11 cellular contexts compared by ENCODE assay signal in genomic region chr15:67832965-67833503, GRCh38. TPM values are rescaled to one million over a fixed set of nuclear protein-coding genes. Genes with fewer than 3 reads are reported as not detected.
DNase-seq lines count a peak whose midpoint lies in the region; ATAC-seq, FAIRE-seq and TF ChIP-seq lines count a peak whose summit lies in the region.
"Had no signal": no experiment of that assay in that cellular context is flagged by ENCODE, and none has a peak within 500 bp of the region (broad histone marks: within the 10 kb centered on the region; RNA-seq: fewer than 3 reads in every experiment).

No MANE protein-coding gene starts in this region.

- ATAC-seq in right cardiac atrium (no peak), lower lobe of right lung (no peak)

- intact Hi-C loops in right cardiac atrium (cut with DNase I), result loop anchor here in 3 of 4 donors (5.0 to 10.0 kb wide), 4 partner anchors 288 to 898 kb away; partner anchors contain the start of gene MAP2K5 (in 1 of the 3)
- intact Hi-C loops in activated T-helper 2 cell treated with anti-CD3 and anti-CD28 coated beads, Interferon-gamma antibody, Interleukin-2, Interleukin-4, amounts not matched to agents 10 μg/mL and 5 μg/mL and 100 μg/mL, durations not matched to agents 14 hours and 24 hours and 36 hours (cut with micrococcal nuclease), result loop anchor here (10.0 kb wide), 1 partner anchor 528 kb away; no protein-coding TSS in a partner anchor
- intact Hi-C loops in lower lobe of right lung (cut with DNase I), result no loop called here

- peaks cover 18% of the 10 kb centered on the region for H3K4me1 Mint-ChIP-seq in activated T-helper 2 cell treated with anti-CD3 and anti-CD28 coated beads, Interferon-gamma antibody, Interleukin-2, Interleukin-4, amounts not matched to agents 10 μg/mL and 5 μg/mL and 100 μg/mL, durations not matched to agents 14 hours and 24 hours and 36 hours (ENCODE audit: low read depth)

- WGBS in right cardiac atrium, result 3% methylated on average over 23 of the region's 23 CpGs
- 2% methylated on average over 23 of the region's 23 CpGs for WGBS in thymus

- H3K36me3 ChIP-seq in right atrium auricular region (no peaks in the 10 kb centered on the region), lower lobe of right lung (no peaks in the 10 kb centered on the region), thymus (ENCODE audit: control insufficient read depth, insufficient read depth) (no peaks in the 10 kb centered on the region)

- H3K4me1 ChIP-seq in right cardiac atrium (ENCODE audit: control insufficient read depth, insufficient read depth, low read length), result peaks cover 7% of the 10 kb centered on the region
- H3K4me1 ChIP-seq in right atrium auricular region, result peaks cover 0 to 62% of the 10 kb centered on the region in 2 donors
- peaks cover 58% of the 10 kb centered on the region for H3K4me1 ChIP-seq in lower lobe of right lung
- peaks cover 28% of the 10 kb centered on the region for H3K4me1 ChIP-seq in thymus (ENCODE audit: control insufficient read depth, insufficient read depth, low read length)

- H3K9me3 Mint-ChIP-seq in activated T-helper 2 cell treated with anti-CD3 and anti-CD28 coated beads, Interferon-gamma antibody, Interleukin-2, Interleukin-4, amounts not matched to agents 10 μg/mL and 5 μg/mL and 100 μg/mL, durations not matched to agents 14 hours and 24 hours and 36 hours, result no peaks in the 10 kb centered on the region

- H3K27ac ChIP-seq in right cardiac atrium (ENCODE audit: low read length) (no peak overlapping the region), right atrium auricular region (no peak overlapping the region), lower lobe of right lung (no peak overlapping the region), thymus (ENCODE audit: low read depth) (no peak overlapping the region)

- no peaks in the 10 kb centered on the region for H3K36me3 Mint-ChIP-seq in activated T-helper 2 cell treated with anti-CD3 and anti-CD28 coated beads, Interferon-gamma antibody, Interleukin-2, Interleukin-4, amounts not matched to agents 10 μg/mL and 5 μg/mL and 100 μg/mL, durations not matched to agents 14 hours and 24 hours and 36 hours (ENCODE audit: low read depth)

- peak overlapping the region; percentile 20 for H3K4me3 Mint-ChIP-seq in activated T-helper 2 cell treated with anti-CD3 and anti-CD28 coated beads, Interferon-gamma antibody, Interleukin-2, Interleukin-4, amounts not matched to agents 10 μg/mL and 5 μg/mL and 100 μg/mL, durations not matched to agents 14 hours and 24 hours and 36 hours (ENCODE audit: low read depth)

- peaks cover 82% of the 10 kb centered on the region for H3K27me3 Mint-ChIP-seq in activated T-helper 2 cell treated with anti-CD3 and anti-CD28 coated beads, Interferon-gamma antibody, Interleukin-2, Interleukin-4, amounts not matched to agents 10 μg/mL and 5 μg/mL and 100 μg/mL, durations not matched to agents 14 hours and 24 hours and 36 hours (ENCODE audit: low read depth)

- H3K27me3 ChIP-seq in right cardiac atrium (ENCODE audit: control insufficient read depth, insufficient read depth) (no peaks in the 10 kb centered on the region), right atrium auricular region (peaks cover 67 to 71% of the 10 kb centered on the region in 2 donors), lower lobe of right lung (ENCODE audit: low read depth) (peaks cover 83% of the 10 kb centered on the region), thymus (ENCODE audit: control insufficient read depth, insufficient read depth) (peaks cover 82% of the 10 kb centered on the region)

- DNase-seq in right cardiac atrium (no peak), right atrium auricular region (ENCODE audit: low spot score) (no peak), lower lobe of right lung (no peak), GM12891 (ENCODE audit: insufficient read length, low spot score) (no peak), NCI-H524 treated with DMSO at 0.1 percent for 48 hours (lab: John Stamatoyannopoulos, UW) (no peak), NOMO-1 treated with dmso at 0.1 percent for 144 hours (lab: John Stamatoyannopoulos, UW; ENCODE audit: unreplicated experiment) (no peak)
- no peak for DNase-seq in activated T-helper 2 cell treated with anti-CD3 and anti-CD28 coated beads, Interferon-gamma antibody, Interleukin-2, Interleukin-4, amounts not matched to agents 10 μg/mL and 5 μg/mL and 100 μg/mL, durations not matched to agents 14 hours and 24 hours and 36 hours (ENCODE audit: low spot score)
- DNase-seq: activated CD4-positive, CD25-positive, alpha-beta regulatory T cell treated with anti-CD3 and anti-CD28 coated beads, Interleukin-2, amount 50 U/mL, for 72 hours; NCI-H446 treated with DMSO at 0.1 percent for 48 hours had no signal

- no peak overlapping the region for H3K27ac Mint-ChIP-seq in activated T-helper 2 cell treated with anti-CD3 and anti-CD28 coated beads, Interferon-gamma antibody, Interleukin-2, Interleukin-4, amounts not matched to agents 10 μg/mL and 5 μg/mL and 100 μg/mL, durations not matched to agents 14 hours and 24 hours and 36 hours

- FAIRE-seq in GM12891 (lab: Jason Lieb, UNC), result no peak
- FAIRE-seq: G401.6 had no signal

- H3K9me3 ChIP-seq in right cardiac atrium (ENCODE audit: control insufficient read depth, low read length), result no peaks in the 10 kb centered on the region
- H3K9me3 ChIP-seq in right atrium auricular region, result no peaks in the 10 kb centered on the region
- H3K9me3 ChIP-seq in lower lobe of right lung, result no peaks in the 10 kb centered on the region
- peaks cover 2% of the 10 kb centered on the region for H3K9me3 ChIP-seq in thymus (ENCODE audit: control insufficient read depth)

- TF ChIP-seq CTCF in right atrium auricular region (IDR thresholded peaks at IDR 0.05), result no peak
- no peak for TF ChIP-seq CTCF in lower lobe of right lung (IDR thresholded peaks at IDR 0.05)

- no peak for TF ChIP-seq POLR2A in GM12891 (IDR thresholded peaks at IDR 0.05; ENCODE audit: low read depth, low read length)

- peak overlapping the region; percentile 50 for H3K4me3 ChIP-seq in right cardiac atrium (ENCODE audit: low read length)
- H3K4me3 ChIP-seq in right atrium auricular region, result peak overlapping the region in 1 of 2 donors; percentile 24
- peak overlapping the region; percentile 55 for H3K4me3 ChIP-seq in lower lobe of right lung
- peak overlapping the region; percentile 60 for H3K4me3 ChIP-seq in thymus (ENCODE audit: low read length)

TF ChIP-seq in GM12891, 5 proteins besides CTCF, POLR2A, EP300 and RAD21:
- TF ChIP-seq PAX5 (IDR thresholded peaks at IDR 0.05; ENCODE audit: insufficient read depth, low read length, severe bottlenecking), result no peak
- TF ChIP-seq POU2F2 (IDR thresholded peaks at IDR 0.05; ENCODE audit: low read depth, low read length), result no peak
- no peak for TF ChIP-seq SPI1 (IDR thresholded peaks at IDR 0.05; ENCODE audit: low read depth, low read length)
- no peak for TF ChIP-seq TAF1 (IDR thresholded peaks at IDR 0.05; ENCODE audit: low read depth, low read length)
- TF ChIP-seq POLR2AphosphoS5 (IDR thresholded peaks at IDR 0.05; ENCODE audit: low read depth, low read length), result no peak

RNA-seq across cellular contexts. Expression of gene RNU6-1, which starts 6.8 kb away (rescaled TPM):
- total RNA-seq in right cardiac atrium (not detected), right atrium auricular region (not detected), lower lobe of right lung (not detected)
- polyA plus RNA-seq in right cardiac atrium (not detected), thymus (not detected)
- not detected in 2 replicates for total RNA-seq in activated T-helper 2 cell treated with anti-CD3 and anti-CD28 coated beads, Interferon-gamma antibody, Interleukin-2, Interleukin-4, amounts not matched to agents 10 μg/mL and 5 μg/mL and 100 μg/mL, durations not matched to agents 14 hours and 24 hours and 36 hours
- polyA plus RNA-seq in GM12891 (2012; ENCODE audit: low read depth, missing spikeins), result not detected

RNA-seq across cellular contexts. Expression of gene SKOR1, which starts 7.7 kb away (rescaled TPM):
- total RNA-seq in right cardiac atrium, result under 1 TPM; 0.17 to 0.28 (median 0.20) TPM
- 0.11 TPM for polyA plus RNA-seq in right cardiac atrium
- under 1 TPM in 1 of 2 donors, not detected in 1; 0.12 TPM for total RNA-seq in right atrium auricular region
- total RNA-seq in activated T-helper 2 cell treated with anti-CD3 and anti-CD28 coated beads, Interferon-gamma antibody, Interleukin-2, Interleukin-4, amounts not matched to agents 10 μg/mL and 5 μg/mL and 100 μg/mL, durations not matched to agents 14 hours and 24 hours and 36 hours, result 0.09 and 0.21 TPM in 2 replicates
- total RNA-seq in lower lobe of right lung, result 0.41 TPM
- 0.46 TPM for polyA plus RNA-seq in thymus
- polyA plus RNA-seq in GM12891 (2012; ENCODE audit: low read depth, missing spikeins), result 0.05 TPM
